1 cellular context compared by ENCODE assay signal in genomic region chr20:37405351-37405897, GRCh38.
TF ChIP-seq lines count a peak whose summit lies in the region.

No MANE protein-coding gene starts in this region.

TF ChIP-seq in H1, 55 proteins besides CTCF, POLR2A, EP300 and RAD21:
- TF ChIP-seq SIN3A (conservative IDR thresholded peaks at IDR 0.05 in 1 of 2, IDR thresholded peaks at IDR 0.05 in 1 of 2; ENCODE audit: low read depth in 1 of 2, low read length in 2 of 2) (no peak), JUN (IDR thresholded peaks at IDR 0.05; ENCODE audit: low read depth, low read length) (no peak)
